Comparison of ENCODE assay signal across 1 cellular context in the genomic region with DNA sequence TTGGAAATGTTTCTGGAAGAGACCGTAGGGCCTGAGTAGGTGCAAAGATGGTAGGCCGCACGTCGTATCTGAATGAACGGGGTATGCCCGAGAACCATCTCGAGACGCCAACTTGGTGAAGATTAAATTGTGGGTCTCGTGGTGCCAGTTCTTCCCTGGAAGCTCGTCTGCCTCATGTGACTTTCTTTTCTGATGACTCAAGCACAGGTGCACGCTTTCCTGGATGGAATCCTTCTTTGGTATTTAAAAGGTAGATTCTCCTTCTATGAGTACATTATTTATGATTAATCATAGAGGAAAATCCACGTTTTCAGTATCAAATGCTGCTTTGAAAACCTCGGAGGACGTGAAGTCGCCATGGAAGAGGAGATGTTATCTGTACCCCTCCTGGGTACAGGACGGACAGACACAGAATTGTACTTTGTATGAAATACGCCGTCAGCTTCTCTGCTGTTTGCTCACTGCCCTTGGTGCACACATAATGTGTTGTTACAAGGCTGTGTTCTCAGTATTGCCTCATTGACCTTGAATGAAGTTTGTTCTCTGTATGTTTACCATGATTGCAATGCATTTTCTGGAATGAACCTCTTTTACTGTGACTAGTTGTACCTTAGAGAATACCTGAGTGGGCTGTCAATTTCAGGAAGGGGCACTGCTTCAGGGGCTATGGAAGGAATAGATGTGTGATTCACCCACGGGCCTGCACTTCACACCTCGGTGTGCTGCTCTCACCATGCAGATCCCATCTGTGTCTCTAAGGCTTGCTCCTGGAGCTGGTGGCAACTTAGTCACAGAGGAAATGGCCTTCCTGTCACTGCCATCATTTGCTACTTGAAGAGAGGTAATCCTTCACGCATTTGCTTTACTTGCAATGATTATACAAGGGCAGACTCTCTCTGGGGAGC.
TF ChIP-seq lines count a peak whose summit lies in the region.

No MANE protein-coding gene starts in this region.

TF ChIP-seq in HepG2, 621 proteins besides CTCF, POLR2A, EP300 and RAD21 (continued from another document and continues in another):
- TF ChIP-seq, protein P1, sequence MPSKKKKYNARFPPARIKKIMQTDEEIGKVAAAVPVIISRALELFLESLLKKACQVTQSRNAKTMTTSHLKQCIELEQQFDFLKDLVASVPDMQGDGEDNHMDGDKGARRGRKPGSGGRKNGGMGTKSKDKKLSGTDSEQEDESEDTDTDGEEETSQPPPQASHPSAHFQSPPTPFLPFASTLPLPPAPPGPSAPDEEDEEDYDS (CRISPR knock-in tag; IDR thresholded peaks at IDR 0.05): no peak
- no peak for TF ChIP-seq KLF9 (CRISPR knock-in tag; IDR thresholded peaks at IDR 0.05; ENCODE audit: low read depth)
- TF ChIP-seq ZNF777 (CRISPR knock-in tag; IDR thresholded peaks at IDR 0.05): no peak
- TF ChIP-seq NR2F2 (IDR thresholded peaks at IDR 0.05; ENCODE audit: borderline replicate concordance, low read depth): peak; percentile 74; the same call in 1 of the 2 replicates
- TF ChIP-seq ZNF703 (CRISPR knock-in tag; IDR thresholded peaks at IDR 0.05; ENCODE audit: borderline replicate concordance): peak; percentile 43; the same call in 1 of the 2 replicates
- TF ChIP-seq, protein P2, sequence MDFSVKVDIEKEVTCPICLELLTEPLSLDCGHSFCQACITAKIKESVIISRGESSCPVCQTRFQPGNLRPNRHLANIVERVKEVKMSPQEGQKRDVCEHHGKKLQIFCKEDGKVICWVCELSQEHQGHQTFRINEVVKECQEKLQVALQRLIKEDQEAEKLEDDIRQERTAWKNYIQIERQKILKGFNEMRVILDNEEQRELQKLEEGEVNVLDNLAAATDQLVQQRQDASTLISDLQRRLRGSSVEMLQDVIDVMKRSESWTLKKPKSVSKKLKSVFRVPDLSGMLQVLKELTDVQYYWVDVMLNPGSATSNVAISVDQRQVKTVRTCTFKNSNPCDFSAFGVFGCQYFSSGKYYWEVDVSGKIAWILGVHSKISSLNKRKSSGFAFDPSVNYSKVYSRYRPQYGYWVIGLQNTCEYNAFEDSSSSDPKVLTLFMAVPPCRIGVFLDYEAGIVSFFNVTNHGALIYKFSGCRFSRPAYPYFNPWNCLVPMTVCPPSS (IDR thresholded peaks at IDR 0.05): no peak
- TF ChIP-seq GATAD1 (CRISPR knock-in tag; IDR thresholded peaks at IDR 0.05): peak; percentile 29; the same call in 1 of the 2 replicates
- TF ChIP-seq, protein P3, sequence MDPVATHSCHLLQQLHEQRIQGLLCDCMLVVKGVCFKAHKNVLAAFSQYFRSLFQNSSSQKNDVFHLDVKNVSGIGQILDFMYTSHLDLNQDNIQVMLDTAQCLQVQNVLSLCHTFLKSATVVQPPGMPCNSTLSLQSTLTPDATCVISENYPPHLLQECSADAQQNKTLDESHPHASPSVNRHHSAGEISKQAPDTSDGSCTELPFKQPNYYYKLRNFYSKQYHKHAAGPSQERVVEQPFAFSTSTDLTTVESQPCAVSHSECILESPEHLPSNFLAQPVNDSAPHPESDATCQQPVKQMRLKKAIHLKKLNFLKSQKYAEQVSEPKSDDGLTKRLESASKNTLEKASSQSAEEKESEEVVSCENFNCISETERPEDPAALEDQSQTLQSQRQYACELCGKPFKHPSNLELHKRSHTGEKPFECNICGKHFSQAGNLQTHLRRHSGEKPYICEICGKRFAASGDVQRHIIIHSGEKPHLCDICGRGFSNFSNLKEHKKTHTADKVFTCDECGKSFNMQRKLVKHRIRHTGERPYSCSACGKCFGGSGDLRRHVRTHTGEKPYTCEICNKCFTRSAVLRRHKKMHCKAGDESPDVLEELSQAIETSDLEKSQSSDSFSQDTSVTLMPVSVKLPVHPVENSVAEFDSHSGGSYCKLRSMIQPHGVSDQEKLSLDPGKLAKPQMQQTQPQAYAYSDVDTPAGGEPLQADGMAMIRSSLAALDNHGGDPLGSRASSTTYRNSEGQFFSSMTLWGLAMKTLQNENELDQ (CRISPR knock-in tag; IDR thresholded peaks at IDR 0.05; ENCODE audit: borderline replicate concordance): no peak
- no peak for TF ChIP-seq TEAD2 (CRISPR knock-in tag; IDR thresholded peaks at IDR 0.05)
- TF ChIP-seq NFE2 (CRISPR knock-in tag; IDR thresholded peaks at IDR 0.05): peak; percentile 76; the same call in 1 of the 2 replicates
- TF ChIP-seq NBN (conservative IDR thresholded peaks at IDR 0.05): no peak
- TF ChIP-seq MXD3 (CRISPR knock-in tag; IDR thresholded peaks at IDR 0.05): no peak
- no peak for TF ChIP-seq MAFG (CRISPR knock-in tag; IDR thresholded peaks at IDR 0.05)
- TF ChIP-seq JDP2 (CRISPR knock-in tag; IDR thresholded peaks at IDR 0.05; ENCODE audit: borderline replicate concordance): no peak
- TF ChIP-seq NONO (IDR thresholded peaks at IDR 0.05): no peak
- TF ChIP-seq NONO (CRISPR knock-in tag; conservative IDR thresholded peaks at IDR 0.05): peak; percentile 59; the same call in 1 of the 2 replicates
- TF ChIP-seq ZSCAN12 (CRISPR knock-in tag; IDR thresholded peaks at IDR 0.05): no peak
- TF ChIP-seq ZNF160 (CRISPR knock-in tag; IDR thresholded peaks at IDR 0.05): no peak
- no peak for TF ChIP-seq ZNF251 (CRISPR knock-in tag; IDR thresholded peaks at IDR 0.05)
- TF ChIP-seq, protein P4, sequence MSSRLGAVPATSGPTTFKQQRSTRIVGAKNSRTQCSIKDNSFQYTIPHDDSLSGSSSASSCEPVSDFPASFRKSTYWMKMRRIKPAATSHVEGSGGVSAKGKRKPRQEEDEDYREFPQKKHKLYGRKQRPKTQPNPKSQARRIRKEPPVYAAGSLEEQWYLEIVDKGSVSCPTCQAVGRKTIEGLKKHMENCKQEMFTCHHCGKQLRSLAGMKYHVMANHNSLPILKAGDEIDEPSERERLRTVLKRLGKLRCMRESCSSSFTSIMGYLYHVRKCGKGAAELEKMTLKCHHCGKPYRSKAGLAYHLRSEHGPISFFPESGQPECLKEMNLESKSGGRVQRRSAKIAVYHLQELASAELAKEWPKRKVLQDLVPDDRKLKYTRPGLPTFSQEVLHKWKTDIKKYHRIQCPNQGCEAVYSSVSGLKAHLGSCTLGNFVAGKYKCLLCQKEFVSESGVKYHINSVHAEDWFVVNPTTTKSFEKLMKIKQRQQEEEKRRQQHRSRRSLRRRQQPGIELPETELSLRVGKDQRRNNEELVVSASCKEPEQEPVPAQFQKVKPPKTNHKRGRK (CRISPR knock-in tag; IDR thresholded peaks at IDR 0.05): no peak
- no peak for TF ChIP-seq PLSCR1 (CRISPR knock-in tag; IDR thresholded peaks at IDR 0.05; ENCODE audit: borderline replicate concordance)
- TF ChIP-seq, protein P5, sequence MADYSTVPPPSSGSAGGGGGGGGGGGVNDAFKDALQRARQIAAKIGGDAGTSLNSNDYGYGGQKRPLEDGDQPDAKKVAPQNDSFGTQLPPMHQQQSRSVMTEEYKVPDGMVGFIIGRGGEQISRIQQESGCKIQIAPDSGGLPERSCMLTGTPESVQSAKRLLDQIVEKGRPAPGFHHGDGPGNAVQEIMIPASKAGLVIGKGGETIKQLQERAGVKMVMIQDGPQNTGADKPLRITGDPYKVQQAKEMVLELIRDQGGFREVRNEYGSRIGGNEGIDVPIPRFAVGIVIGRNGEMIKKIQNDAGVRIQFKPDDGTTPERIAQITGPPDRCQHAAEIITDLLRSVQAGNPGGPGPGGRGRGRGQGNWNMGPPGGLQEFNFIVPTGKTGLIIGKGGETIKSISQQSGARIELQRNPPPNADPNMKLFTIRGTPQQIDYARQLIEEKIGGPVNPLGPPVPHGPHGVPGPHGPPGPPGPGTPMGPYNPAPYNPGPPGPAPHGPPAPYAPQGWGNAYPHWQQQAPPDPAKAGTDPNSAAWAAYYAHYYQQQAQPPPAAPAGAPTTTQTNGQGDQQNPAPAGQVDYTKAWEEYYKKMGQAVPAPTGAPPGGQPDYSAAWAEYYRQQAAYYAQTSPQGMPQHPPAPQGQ (CRISPR knock-in tag; IDR thresholded peaks at IDR 0.05; ENCODE audit: borderline replicate concordance): no peak
- no peak for TF ChIP-seq ZMYM3 (CRISPR knock-in tag; IDR thresholded peaks at IDR 0.05)
- no peak for TF ChIP-seq MBNL3 (CRISPR knock-in tag; conservative IDR thresholded peaks at IDR 0.05)
- no peak for TF ChIP-seq ZNF781 (CRISPR knock-in tag; IDR thresholded peaks at IDR 0.05; ENCODE audit: borderline replicate concordance, not compliant biosample characterization)
- TF ChIP-seq ZNF768 (CRISPR knock-in tag; IDR thresholded peaks at IDR 0.05): no peak
- TF ChIP-seq NKX3-1 (CRISPR knock-in tag; IDR thresholded peaks at IDR 0.05): no peak
- TF ChIP-seq ZNF770 (CRISPR knock-in tag; IDR thresholded peaks at IDR 0.05): no peak
- TF ChIP-seq ZNF224 (CRISPR knock-in tag; IDR thresholded peaks at IDR 0.05): no peak
- no peak for TF ChIP-seq CHD2 (IDR thresholded peaks at IDR 0.05; ENCODE audit: low read depth, low read length)
- peak; percentile 70; the same call in 1 of the 2 replicates for TF ChIP-seq HOXD1 (CRISPR knock-in tag; IDR thresholded peaks at IDR 0.05)
- TF ChIP-seq ZNF543 (CRISPR knock-in tag; IDR thresholded peaks at IDR 0.05): no peak
- TF ChIP-seq, protein P6, sequence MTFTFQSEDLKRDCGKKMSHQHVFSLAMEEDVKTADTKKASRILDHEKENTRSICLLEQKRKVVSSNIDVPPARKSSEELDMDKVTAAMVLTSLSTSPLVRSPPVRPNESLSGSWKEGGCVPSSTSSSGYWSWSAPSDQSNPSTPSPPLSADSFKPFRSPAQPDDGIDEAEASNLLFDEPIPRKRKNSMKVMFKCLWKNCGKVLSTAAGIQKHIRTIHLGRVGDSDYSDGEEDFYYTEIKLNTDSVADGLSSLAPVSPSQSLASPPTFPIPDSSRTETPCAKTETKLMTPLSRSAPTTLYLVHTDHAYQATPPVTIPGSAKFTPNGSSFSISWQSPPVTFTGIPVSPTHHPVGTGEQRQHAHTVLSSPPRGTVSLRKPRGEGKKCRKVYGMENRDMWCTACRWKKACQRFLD (CRISPR knock-in tag; IDR thresholded peaks at IDR 0.05; ENCODE audit: borderline replicate concordance): no peak
- no peak for TF ChIP-seq ZNF550 (CRISPR knock-in tag; IDR thresholded peaks at IDR 0.05; ENCODE audit: borderline replicate concordance)
- no peak for TF ChIP-seq ZSCAN31 (CRISPR knock-in tag; IDR thresholded peaks at IDR 0.05; ENCODE audit: low read depth)
- no peak for TF ChIP-seq ZBTB34 (CRISPR knock-in tag; IDR thresholded peaks at IDR 0.05)
- TF ChIP-seq ZNF101 (CRISPR knock-in tag; IDR thresholded peaks at IDR 0.05; ENCODE audit: borderline replicate concordance, low read depth): no peak
- TF ChIP-seq ARID3A (IDR thresholded peaks at IDR 0.05; ENCODE audit: low read depth, low read length): peak; percentile 40; the same call in 1 of the 2 replicates
- TF ChIP-seq PHF8 (CRISPR knock-in tag; IDR thresholded peaks at IDR 0.05): no peak
- no peak for TF ChIP-seq ZNF567 (CRISPR knock-in tag; IDR thresholded peaks at IDR 0.05; ENCODE audit: borderline replicate concordance)
- no peak for TF ChIP-seq SMARCE1 (IDR thresholded peaks at IDR 0.05; ENCODE audit: borderline replicate concordance)
